ENCODE assay signal across 24 cellular contexts in the genomic region with DNA sequence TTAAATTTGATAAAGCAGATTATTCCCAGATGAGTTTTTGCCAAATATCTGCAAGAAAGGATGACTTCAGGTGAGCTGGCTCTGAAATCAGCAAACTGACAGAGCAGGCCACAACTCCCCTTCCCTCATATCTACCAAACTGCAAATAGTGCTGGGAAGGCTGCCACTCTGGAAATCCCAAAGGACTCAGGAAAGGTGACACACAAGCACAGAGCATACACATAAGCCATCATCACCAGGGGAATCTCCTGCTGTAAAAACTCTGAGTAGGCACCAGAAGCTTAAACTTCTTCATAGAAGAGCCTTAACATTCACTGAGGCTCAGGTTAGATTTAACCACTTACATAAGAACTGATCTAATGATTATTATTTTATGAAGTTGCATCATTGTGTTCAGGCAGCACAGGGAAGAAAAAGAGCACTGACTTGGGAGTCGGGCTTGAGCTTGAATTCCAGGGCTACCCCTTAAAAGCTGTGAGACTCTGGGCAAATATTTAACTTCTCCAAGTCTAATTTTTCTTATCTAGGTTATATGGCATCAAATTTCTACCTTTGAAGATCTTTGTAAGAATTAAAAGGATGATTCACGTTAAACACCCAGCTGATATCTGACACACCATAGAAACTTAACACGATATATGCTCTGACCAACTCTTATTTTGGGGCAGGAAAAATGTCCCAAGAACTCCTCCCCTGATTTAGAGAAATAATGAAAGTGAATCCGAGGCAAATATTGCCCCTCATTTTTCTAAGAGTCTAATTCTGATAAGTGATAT. TPM values are rescaled to one million over a fixed set of nuclear protein-coding genes. Genes with fewer than 3 reads are reported as not detected.
"Had no signal": no experiment of that assay in that cellular context is flagged by ENCODE, and none has a peak within 500 bp of the region (broad histone marks: within the 10 kb centered on the region; RNA-seq: fewer than 3 reads in every experiment).

No MANE protein-coding gene starts in this region.

- ATAC-seq: activated CD8-positive, alpha-beta T cell treated with anti-CD3 and anti-CD28 coated beads, Interleukin-2, amount 10 ng/mL, durations not matched to agents 7 days and 5 days; activated naive CD8-positive, alpha-beta T cell treated with anti-CD3 and anti-CD28 coated beads, Interleukin-2, amount 50 U/mL, for 24 hours; left cardiac atrium; right lobe of liver had no signal

- DNase-seq: activated CD4-positive, alpha-beta T cell treated with anti-CD3 and anti-CD28 coated beads for 1 hour; activated CD4-positive, alpha-beta T cell treated with anti-CD3 and anti-CD28 coated beads, Interleukin-2, amount 50 U/mL, for 1 hour; activated CD8-positive, alpha-beta T cell treated with anti-CD3 and anti-CD28 coated beads, Interleukin-2, amount 10 ng/mL, durations not matched to agents 7 days and 5 days; activated gamma-delta T cell; activated naive CD4-positive, alpha-beta T cell treated with anti-CD3 and anti-CD28 coated beads, Interleukin-2, amount 50 U/mL, for 16 hours; activated naive CD8-positive, alpha-beta T cell treated with anti-CD3 and anti-CD28 coated beads, Interleukin-2, amount 50 U/mL, for 24 hours; glutamatergic neuron; hypothalamus; left cardiac atrium; right lobe of liver; stimulated activated CD4-positive, alpha-beta T cell treated with anti-CD3 and anti-CD28 coated beads, Interleukin-1b, Interleukin-23, amount 100 ng/mL, for 48 hours; stomach had no signal

- H3K9me3 Mint-ChIP-seq: activated naive CD8-positive, alpha-beta T cell treated with anti-CD3 and anti-CD28 coated beads, Interleukin-2, amount 50 U/mL, for 24 hours; memory B cell; neural crest cell had no signal

- H3K27ac ChIP-seq: cardiac muscle cell, epithelial cell of prostate, right lobe of liver, skin epidermis, suprapubic skin had no signal

- H3K4me3 Mint-ChIP-seq: activated CD8-positive, alpha-beta T cell treated with anti-CD3 and anti-CD28 coated beads, Interleukin-2, amount 10 ng/mL, durations not matched to agents 7 days and 5 days; activated naive CD8-positive, alpha-beta T cell treated with anti-CD3 and anti-CD28 coated beads, Interleukin-2, amount 50 U/mL, for 24 hours; activated T-helper 1 cell treated with anti-CD3 and anti-CD28 coated beads, Interleukin-12 subunit alpha, Interleukin-12 subunit beta, Interleukin-2, Interleukin-4 antibody, amounts not matched to agents 30 ng/mL and 10 ng/mL and 1 ng/mL, durations not matched to agents 14 hours and 24 hours and 36 hours; memory B cell; neural crest cell had no signal

- H3K27me3 ChIP-seq: right lobe of liver, stomach, suprapubic skin, tibial nerve had no signal

- H3K4me1 ChIP-seq: right lobe of liver, suprapubic skin had no signal

- H3K36me3 Mint-ChIP-seq: memory B cell had no signal

- H3K27me3 Mint-ChIP-seq: activated naive CD8-positive, alpha-beta T cell treated with anti-CD3 and anti-CD28 coated beads, Interleukin-2, amount 50 U/mL, for 24 hours had no signal

- H3K4me1 Mint-ChIP-seq: memory B cell, neural crest cell had no signal

- H3K27ac Mint-ChIP-seq: activated CD8-positive, alpha-beta T cell treated with anti-CD3 and anti-CD28 coated beads, Interleukin-2, amount 10 ng/mL, durations not matched to agents 7 days and 5 days; activated naive CD8-positive, alpha-beta T cell treated with anti-CD3 and anti-CD28 coated beads, Interleukin-2, amount 50 U/mL, for 24 hours; activated T-helper 1 cell treated with anti-CD3 and anti-CD28 coated beads, Interleukin-12 subunit alpha, Interleukin-12 subunit beta, Interleukin-2, Interleukin-4 antibody, amounts not matched to agents 30 ng/mL and 10 ng/mL and 1 ng/mL, durations not matched to agents 14 hours and 24 hours and 36 hours; memory B cell had no signal

RNA-seq across cellular contexts. Expression of a gene that starts 59.3 kb away (rescaled TPM):
- total RNA-seq: activated CD8-positive, alpha-beta T cell treated with anti-CD3 and anti-CD28 coated beads, Interleukin-2, amount 10 ng/mL, durations not matched to agents 7 days and 5 days; activated T-helper 1 cell treated with anti-CD3 and anti-CD28 coated beads, Interleukin-12 subunit alpha, Interleukin-12 subunit beta, Interleukin-2, Interleukin-4 antibody, amounts not matched to agents 30 ng/mL and 10 ng/mL and 1 ng/mL, durations not matched to agents 14 hours and 24 hours and 36 hours; cardiac muscle cell; cerebellum; fibroblast of villous mesenchyme; left cardiac atrium; liver; myocyte; neural crest cell; right lobe of liver; suprapubic skin; tibial nerve had no signal
- polyA plus RNA-seq: cardiac muscle cell, liver, stomach had no signal
